In the genomic region with DNA sequence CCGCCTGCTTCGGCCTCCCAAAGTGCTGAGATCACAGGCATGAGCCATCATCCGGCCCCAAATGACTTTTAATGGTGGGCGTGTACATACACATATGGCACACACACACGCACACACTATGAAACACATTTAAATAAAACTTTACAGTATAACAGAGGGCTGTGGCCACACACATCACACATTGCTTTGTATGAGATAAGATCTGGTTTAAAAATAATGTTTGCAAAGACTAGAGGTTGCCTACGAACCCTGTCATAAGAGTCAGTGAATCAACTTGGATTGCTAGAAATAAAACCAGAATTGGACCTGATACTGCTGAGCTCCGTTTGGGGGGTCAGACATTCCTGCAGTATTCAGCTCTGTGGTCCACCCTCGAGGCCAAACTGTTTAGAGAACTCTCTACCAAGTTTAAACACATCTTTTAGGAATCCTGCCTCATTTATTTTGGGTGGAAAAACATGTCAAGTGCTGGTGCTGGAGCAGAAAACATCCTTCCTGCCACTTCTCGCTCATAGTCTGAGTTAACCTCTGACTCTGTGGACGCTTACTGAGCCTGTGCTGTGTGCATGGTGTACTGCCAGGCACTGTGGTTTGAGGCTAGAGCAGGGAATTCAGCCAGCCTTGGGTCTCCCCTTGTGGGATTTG, we compare ENCODE assay signal across 15 cellular contexts. TPM values are rescaled to one million over a fixed set of nuclear protein-coding genes. Genes with fewer than 3 reads are reported as not detected.
DNase-seq lines count a peak whose midpoint lies in the region; ATAC-seq and TF ChIP-seq lines count a peak whose summit lies in the region.
"Had no signal": no experiment of that assay in that cellular context is flagged by ENCODE, and none has a peak within 500 bp of the region (broad histone marks: within the 10 kb centered on the region; RNA-seq: fewer than 3 reads in every experiment).

No MANE protein-coding gene starts in this region.

- DNase-seq in EH (ENCODE audit: low read depth) (peak; percentile 92), adipocyte (ENCODE audit: low read depth) (peak; percentile 29), left ventricle myocardium inferior (no peak), smooth muscle cell (lab: John Stamatoyannopoulos, UW; ENCODE audit: unreplicated experiment) (no peak), left colon (no peak)
- no peak for DNase-seq in activated T-cell treated with anti-CD3 and anti-CD28 coated beads, Interleukin-2, amount 50 U/mL, for 1 hour
- DNase-seq: NCI-H2081; stimulated activated CD4-positive, alpha-beta T cell treated with anti-CD3 and anti-CD28 coated beads, Interleukin-4, amount 100 ng/mL, for 4 hours had no signal

- H2AFZ ChIP-seq in smooth muscle cell (ENCODE audit: low read depth): no peak overlapping the region

- no peaks in the 10 kb centered on the region for H3K79me2 ChIP-seq in smooth muscle cell (ENCODE audit: low read depth)

- H3K4me3 ChIP-seq in adipocyte (ENCODE audit: low read length): no peak overlapping the region
- H3K4me3 ChIP-seq in left ventricle myocardium inferior: no peak overlapping the region
- H3K4me3 ChIP-seq in smooth muscle cell: no peak overlapping the region
- H3K4me3 ChIP-seq: K562, pancreas, suprapubic skin had no signal

- ATAC-seq in HG02571 (IDR thresholded peaks at IDR 0.05; ENCODE audit: unreplicated experiment): no peak
- ATAC-seq in left colon: no peak
- no peak for ATAC-seq in GM18867 (IDR thresholded peaks at IDR 0.05; ENCODE audit: unreplicated experiment)
- ATAC-seq: K562 had no signal

- H4K20me1 ChIP-seq in smooth muscle cell (ENCODE audit: low read depth): no peaks in the 10 kb centered on the region

- H3K9me3 ChIP-seq in adipocyte (ENCODE audit: control insufficient read depth, low read length) (no peaks in the 10 kb centered on the region), left ventricle myocardium inferior (replicated peaks) (no peaks in the 10 kb centered on the region), smooth muscle cell (replicated peaks; ENCODE audit: low read depth) (no peaks in the 10 kb centered on the region)
- H3K9me3 ChIP-seq: pancreas, suprapubic skin had no signal

- peak overlapping the region; percentile 71 for H3K4me2 ChIP-seq in smooth muscle cell

- WGBS in smooth muscle cell (ENCODE audit: low lambda C conversion rate): 58% methylated on average over 10 of the region's 10 CpGs

- peak overlapping the region; percentile 93 for H3K27ac ChIP-seq in left ventricle myocardium inferior (replicated peaks)
- peak overlapping the region; percentile 71 for H3K27ac ChIP-seq in smooth muscle cell (ENCODE audit: low read depth)
- H3K27ac ChIP-seq: suprapubic skin had no signal

- peaks cover 6% of the 10 kb centered on the region for H3K27me3 ChIP-seq in adipocyte (replicated peaks; ENCODE audit: control insufficient read depth, insufficient read depth, low read length)
- no peaks in the 10 kb centered on the region for H3K27me3 ChIP-seq in left ventricle myocardium inferior (ENCODE audit: low read depth)
- peaks cover 19% of the 10 kb centered on the region for H3K27me3 ChIP-seq in smooth muscle cell (ENCODE audit: low read depth)
- H3K27me3 ChIP-seq: pancreas, suprapubic skin had no signal

- H3K9ac ChIP-seq in adipocyte (ENCODE audit: low read length) (no peak overlapping the region), smooth muscle cell (ENCODE audit: low read depth) (peak overlapping the region; percentile 52)

- H3K4me1 ChIP-seq in adipocyte (ENCODE audit: control insufficient read depth, insufficient read depth, low read length) (peaks cover 27% of the 10 kb centered on the region), left ventricle myocardium inferior (peaks cover 86% of the 10 kb centered on the region), smooth muscle cell (ENCODE audit: low read depth) (peaks cover 13% of the 10 kb centered on the region)

- intact Hi-C loops in left ventricle myocardium inferior (cut with micrococcal nuclease): no loop called here
- intact Hi-C loops in left colon (cut with DNase I, micrococcal nuclease): no loop called here

- TF ChIP-seq CTCF in left ventricle myocardium inferior (IDR thresholded peaks at IDR 0.05; ENCODE audit: borderline replicate concordance): no peak
- no peak for TF ChIP-seq CTCF in smooth muscle cell (IDR thresholded peaks at IDR 0.05; ENCODE audit: borderline replicate concordance, insufficient read depth, poor library complexity, severe bottlenecking)

- H3F3A ChIP-seq in smooth muscle cell (ENCODE audit: low read depth): peaks cover 9% of the 10 kb centered on the region

- H3K36me3 ChIP-seq in adipocyte (ENCODE audit: control insufficient read depth, insufficient read depth, low read length, severe bottlenecking) (no peaks in the 10 kb centered on the region), left ventricle myocardium inferior (no peaks in the 10 kb centered on the region), smooth muscle cell (ENCODE audit: low read depth) (no peaks in the 10 kb centered on the region)
- H3K36me3 ChIP-seq: pancreas, suprapubic skin had no signal

RNA-seq across cellular contexts. Expression of a gene that starts 47.8 kb away (rescaled TPM):
- total RNA-seq in left ventricle myocardium inferior (33.3 TPM), smooth muscle cell (16.5 and 31.2 TPM in 2 replicates), left colon (10 to 100 TPM in 1 of 2 donors, 1 to 10 TPM in 1; 3.8 to 14.5 TPM)
- 13.0 and 14.4 TPM in 2 replicates for polyA plus RNA-seq in smooth muscle cell
- total RNA-seq: CD4-positive, CD25-positive, alpha-beta regulatory T cell; OCI-LY7 had no signal
- polyA plus RNA-seq: CD4-positive, CD25-positive, alpha-beta regulatory T cell had no signal

Comparison
In these comparisons a context has a peak if more than half of its experiments do, and no peak if none do; other contexts are left out.
1. DNase-seq: peak in EH (single experiment) and adipocyte (single experiment); none in left ventricle myocardium inferior (single experiment), smooth muscle cell (single experiment), activated T-cell treated with anti-CD3 and anti-CD28 coated beads, Interleukin-2, amount 50 U/mL, for 1 hour (single experiment) and left colon (0 of 2).